22 cellular contexts compared by ENCODE assay signal in the genomic region with DNA sequence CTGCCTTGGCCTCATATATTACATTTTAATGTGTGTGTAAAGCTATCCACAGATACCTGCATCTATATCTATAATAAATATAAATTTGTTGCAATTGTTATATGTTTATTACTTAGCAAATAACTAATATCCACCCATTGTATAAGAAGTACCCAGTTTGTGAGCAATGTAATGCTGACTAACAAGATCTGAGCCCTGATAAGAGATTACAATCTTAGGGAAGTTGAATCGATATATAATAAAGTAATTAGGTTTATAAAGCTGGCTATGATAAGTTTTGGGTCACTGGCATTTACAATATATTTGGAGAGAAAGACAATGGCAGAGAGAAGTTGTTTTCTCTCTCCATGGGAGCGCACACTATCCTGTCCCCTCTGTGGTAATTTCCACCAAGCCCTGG.
DNase-seq lines count a peak whose midpoint lies in the region; ATAC-seq and TF ChIP-seq lines count a peak whose summit lies in the region.
"Had no signal": no experiment of that assay in that cellular context is flagged by ENCODE, and none has a peak within 500 bp of the region (broad histone marks: within the 10 kb centered on the region; RNA-seq: fewer than 3 reads in every experiment).

No MANE protein-coding gene starts in this region.

- H2BK5ac ChIP-seq in trophoblast cell (ENCODE audit: low read depth, low read length, poor library complexity), result no peak overlapping the region

- TF ChIP-seq EP300 in transverse colon (IDR thresholded peaks at IDR 0.05; ENCODE audit: low read depth), result no peak

- H3K9me3 ChIP-seq in RWPE2 (ENCODE audit: severe bottlenecking), result no peaks in the 10 kb centered on the region
- H3K9me3 ChIP-seq in trophoblast cell (ENCODE audit: insufficient read depth, low read depth, low read length), result no peaks in the 10 kb centered on the region
- H3K9me3 ChIP-seq in transverse colon, result no peaks in the 10 kb centered on the region
- H3K9me3 ChIP-seq: A549; BE2C; BLaER1 treated with 17β-estradiol and CSF1 and Interleukin-3, amounts not matched to agents 10 nM and 100 nM had no signal

- H3K79me2 ChIP-seq in trophoblast cell (ENCODE audit: control insufficient read depth, insufficient read depth, low read length, poor library complexity), result no peaks in the 10 kb centered on the region

- H3K23ac ChIP-seq in trophoblast cell (ENCODE audit: low read length), result no peak overlapping the region

- ATAC-seq in RWPE2 (ENCODE audit: low read depth) (no peak), left colon (peak; percentile 59)
- ATAC-seq: A549, GM23338, HCT116 had no signal

- H3K4me3 ChIP-seq in RWPE2 (ENCODE audit: severe bottlenecking), result no peak overlapping the region
- no peak overlapping the region for H3K4me3 ChIP-seq in trophoblast cell (ENCODE audit: low read depth, low read length)
- H3K4me3 ChIP-seq in transverse colon, result no peak overlapping the region
- H3K4me3 ChIP-seq: A549; BLaER1 treated with 17β-estradiol and CSF1 and Interleukin-3, amounts not matched to agents 10 nM and 100 nM; GM23338 had no signal

- TF ChIP-seq POLR2A in transverse colon (IDR thresholded peaks at IDR 0.05), result no peak

- in situ Hi-C loops in transverse colon (cut with MboI; ENCODE audit: low pct_ligation_motif_present in 1 of 4, low pct_unique_long_range_greater_than_20kb in 1 of 4, low sequenced_read_pairs in 3 of 4), result loop anchor here in 1 of 4 donors (25.0 kb wide), 1 partner anchor 526 kb away; no protein-coding TSS in a partner anchor

- H3K4me2 ChIP-seq in trophoblast cell (ENCODE audit: low read length), result no peak overlapping the region
- H3K4me2 ChIP-seq: A549; BLaER1 treated with 17β-estradiol and CSF1 and Interleukin-3, amounts not matched to agents 10 nM and 100 nM; GM23338 had no signal

- peaks cover 27% of the 10 kb centered on the region for H3K4me1 ChIP-seq in RWPE2 (ENCODE audit: insufficient read depth, poor library complexity, severe bottlenecking)
- peaks cover 5% of the 10 kb centered on the region in 2 experiments for H3K4me1 ChIP-seq in trophoblast cell (ENCODE audit: control insufficient read depth in 1 of 2, insufficient read depth in 2 of 2, low read length in 2 of 2)
- H3K4me1 ChIP-seq in transverse colon, result peaks cover 9 to 46% (median 20%) of the 10 kb centered on the region in 4 donors
- H3K4me1 ChIP-seq: A549; BE2C; BLaER1 treated with 17β-estradiol and CSF1 and Interleukin-3, amounts not matched to agents 10 nM and 100 nM had no signal

- no peak overlapping the region for H2AFZ ChIP-seq in trophoblast cell (ENCODE audit: insufficient read depth, low read length, poor library complexity)
- H2AFZ ChIP-seq: GM23338 had no signal

- H3K4ac ChIP-seq in trophoblast cell (ENCODE audit: low read depth, low read length), result no peak overlapping the region

- no peak overlapping the region for H3K14ac ChIP-seq in trophoblast cell (ENCODE audit: low read length)

- DNase-seq in RWPE2 (ENCODE audit: low spot score), result no peak
- DNase-seq in left colon, result no peak
- DNase-seq in trophoblast cell, result no peak
- DNase-seq in transverse colon, result no peak
- no peak for DNase-seq in inferior parietal cortex (ENCODE audit: extremely low spot score)
- DNase-seq in CD1c-positive myeloid dendritic cell (ENCODE audit: extremely low spot score), result no peak
- no peak for DNase-seq in HK-2 (ENCODE audit: unreplicated experiment)
- DNase-seq: 8988T; ACHN; AML-193; BE2C; Calu3; CD4-positive, alpha-beta memory T cell; COR-L47; DMS53; DMS79 treated with DMSO at 0.1 percent for 48 hours; GF-D8; H9 had no signal

- H3K27ac ChIP-seq in RWPE2 (ENCODE audit: poor library complexity, severe bottlenecking) (peak overlapping the region; percentile 70), trophoblast cell (ENCODE audit: low read depth, low read length) (no peak overlapping the region), transverse colon (peak overlapping the region; percentile 12 to 42 (median 35))
- H3K27ac ChIP-seq: A549; BLaER1 treated with 17β-estradiol and CSF1 and Interleukin-3, amounts not matched to agents 10 nM and 100 nM had no signal

- no peak overlapping the region for H2AK5ac ChIP-seq in trophoblast cell (ENCODE audit: low read length)

- no CpG with 5 or more reads among the region's 2 CpGs for WGBS in trophoblast cell (ENCODE audit: extremely low coverage, insufficient coverage, insufficient read length)
- WGBS in transverse colon (ENCODE audit: low coverage in 1 of 2), 2 donors, result 36 to 69% methylated on average over 1 to 2 of the region's 2 CpGs

- H3K79me1 ChIP-seq in trophoblast cell (ENCODE audit: low read length), result peaks cover 5% of the 10 kb centered on the region

- no peak overlapping the region for H4K8ac ChIP-seq in trophoblast cell (ENCODE audit: low read depth, low read length)

- no peaks in the 10 kb centered on the region for H3K27me3 ChIP-seq in RWPE2 (ENCODE audit: insufficient read depth, poor library complexity, severe bottlenecking)
- no peaks in the 10 kb centered on the region for H3K27me3 ChIP-seq in trophoblast cell (ENCODE audit: insufficient read depth, low read length)
- H3K27me3 ChIP-seq in transverse colon, result no peaks in the 10 kb centered on the region
- H3K27me3 ChIP-seq: BE2C; BLaER1 treated with 17β-estradiol and CSF1 and Interleukin-3, amounts not matched to agents 10 nM and 100 nM had no signal

- H2BK120ac ChIP-seq in trophoblast cell (ENCODE audit: insufficient read depth, low read length, poor library complexity), result peak overlapping the region; percentile 20

- no peaks in the 10 kb centered on the region for H3K36me3 ChIP-seq in RWPE2 (ENCODE audit: low read depth)
- H3K36me3 ChIP-seq in trophoblast cell (ENCODE audit: control insufficient read depth in 1 of 2, insufficient read depth in 2 of 2, low read length in 2 of 2), result no peaks in the 10 kb centered on the region
- H3K36me3 ChIP-seq in transverse colon, result no peaks in the 10 kb centered on the region
- H3K36me3 ChIP-seq: BE2C; BLaER1 treated with 17β-estradiol and CSF1 and Interleukin-3, amounts not matched to agents 10 nM and 100 nM had no signal

- intact Hi-C loops in left colon (cut with DNase I, micrococcal nuclease) (no loop called here), transverse colon (cut with DNase I; ENCODE audit: low total_unique reads) (no loop called here)

- no peak overlapping the region for H3K18ac ChIP-seq in trophoblast cell (ENCODE audit: low read length)

- H4K91ac ChIP-seq in trophoblast cell (ENCODE audit: low read depth, low read length), result no peak overlapping the region

- H2BK12ac ChIP-seq in trophoblast cell (ENCODE audit: low read length), result no peak overlapping the region

- no peak overlapping the region for H3K9ac ChIP-seq in trophoblast cell (ENCODE audit: low read length)
- H3K9ac ChIP-seq: BLaER1 treated with 17β-estradiol and CSF1 and Interleukin-3, amounts not matched to agents 10 nM and 100 nM had no signal

- no peak overlapping the region for H4K12ac ChIP-seq in trophoblast cell (ENCODE audit: low read depth, low read length)

- TF ChIP-seq CTCF in RWPE2 (IDR thresholded peaks at IDR 0.05; ENCODE audit: poor library complexity, severe bottlenecking), result no peak
- no peak for TF ChIP-seq CTCF in transverse colon (IDR thresholded peaks at IDR 0.05)
